8 cellular contexts compared by ENCODE assay signal in the genomic region with DNA sequence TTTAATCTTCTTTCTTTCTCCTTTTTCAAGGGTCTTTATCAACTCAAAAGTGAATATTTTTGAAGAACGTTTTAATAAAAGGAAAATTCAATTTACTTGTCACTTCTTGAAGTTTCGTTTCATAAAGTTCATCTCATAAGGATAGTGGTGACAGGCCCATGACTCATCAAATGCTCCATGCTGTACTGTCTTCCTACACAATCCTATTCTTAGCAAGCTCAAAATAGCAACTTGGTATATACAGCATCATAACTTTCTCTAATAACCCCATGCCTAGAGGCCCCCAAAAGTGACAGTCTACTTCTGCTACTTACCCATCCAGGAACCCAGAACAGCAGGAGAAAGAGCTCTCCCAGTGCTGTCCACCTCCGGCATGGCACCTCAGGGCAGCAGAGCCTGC. TPM values are rescaled to one million over a fixed set of nuclear protein-coding genes. Genes with fewer than 3 reads are reported as not detected.
DNase-seq lines count a peak whose midpoint lies in the region; ATAC-seq and TF ChIP-seq lines count a peak whose summit lies in the region.

No MANE protein-coding gene starts in this region.

- no peak overlapping the region for H3K14ac ChIP-seq in mesenchymal stem cell (ENCODE audit: low read length in 2 of 2)

- H3K4me1 Mint-ChIP-seq in activated T-cell treated with anti-CD3 and anti-CD28 coated beads, Interleukin-2, amount 50 U/mL, for 24 hours (ENCODE audit: low read depth): peaks cover 39% of the 10 kb centered on the region
- H3K4me1 Mint-ChIP-seq in naive thymus-derived CD8-positive, alpha-beta T cell: no peaks in the 10 kb centered on the region

- DNase-seq in GM10266 (ENCODE audit: extremely low spot score): peak; percentile 54
- DNase-seq in activated T-cell treated with anti-CD3 and anti-CD28 coated beads, Interleukin-2, amount 50 U/mL, for 24 hours: peak; percentile 37
- peak; percentile 74 for DNase-seq in mesenchymal stem cell
- DNase-seq in naive thymus-derived CD8-positive, alpha-beta T cell: no peak
- no peak for DNase-seq in globus pallidus (ENCODE audit: low spot score)
- DNase-seq in DMS 273 treated with DMSO at 0.1 percent for 48 hours (lab: John Stamatoyannopoulos, UW): no peak
- no peak for DNase-seq in NCI-H2081 treated with DMSO at 0.1 percent for 48 hours (lab: John Stamatoyannopoulos, UW)

- no peak overlapping the region for H2AK5ac ChIP-seq in mesenchymal stem cell (ENCODE audit: low read length, severe bottlenecking)

- no peaks in the 10 kb centered on the region for H3K4me1 ChIP-seq in mesenchymal stem cell (ENCODE audit: control insufficient read depth, insufficient read depth, low read depth, low read length)

- peak overlapping the region; percentile 92 for H3K27ac Mint-ChIP-seq in activated T-cell treated with anti-CD3 and anti-CD28 coated beads, Interleukin-2, amount 50 U/mL, for 24 hours
- H3K27ac Mint-ChIP-seq in naive thymus-derived CD8-positive, alpha-beta T cell: no peak overlapping the region

- no peaks in the 10 kb centered on the region for H3K9me3 Mint-ChIP-seq in activated T-cell treated with anti-CD3 and anti-CD28 coated beads, Interleukin-2, amount 50 U/mL, for 24 hours
- no peaks in the 10 kb centered on the region for H3K9me3 Mint-ChIP-seq in naive thymus-derived CD8-positive, alpha-beta T cell

- H4K8ac ChIP-seq in mesenchymal stem cell (ENCODE audit: low read length): no peak overlapping the region

- H2BK5ac ChIP-seq in mesenchymal stem cell (ENCODE audit: low read depth, low read length, poor library complexity, severe bottlenecking): no peak overlapping the region

- H3K79me1 ChIP-seq in mesenchymal stem cell (replicated peaks; ENCODE audit: low read length, poor library complexity, severe bottlenecking): no peaks in the 10 kb centered on the region

- no peak overlapping the region for H3K4ac ChIP-seq in mesenchymal stem cell (ENCODE audit: low read depth in 1 of 2, low read length in 2 of 2)

- H3K4me2 ChIP-seq in mesenchymal stem cell (ENCODE audit: low read length, poor library complexity, severe bottlenecking): no peak overlapping the region

- peak overlapping the region; percentile 20 for H3K9ac ChIP-seq in mesenchymal stem cell (ENCODE audit: low read length)

- no peaks in the 10 kb centered on the region for H3K36me3 ChIP-seq in mesenchymal stem cell (ENCODE audit: control insufficient read depth in 1 of 2, insufficient read depth in 2 of 2, low read depth in 1 of 2, low read length in 2 of 2)

- H2AFZ ChIP-seq in mesenchymal stem cell (ENCODE audit: low read depth, low read length): no peak overlapping the region

- H3K18ac ChIP-seq in mesenchymal stem cell (ENCODE audit: low read depth in 1 of 2, low read length in 2 of 2): no peak overlapping the region

- no peak for TF ChIP-seq CTCF in GM10266 (IDR thresholded peaks at IDR 0.05; ENCODE audit: control insufficient read depth, insufficient read depth, low read depth, missing control alignments)

- peak overlapping the region; percentile 67 for H3K4me3 Mint-ChIP-seq in activated T-cell treated with anti-CD3 and anti-CD28 coated beads, Interleukin-2, amount 50 U/mL, for 24 hours
- H3K4me3 Mint-ChIP-seq in naive thymus-derived CD8-positive, alpha-beta T cell: no peak overlapping the region

- POLR2A ChIA-PET in naive thymus-derived CD8-positive, alpha-beta T cell (lab: Charles Lee): no interaction called here

- ATAC-seq in HG02884 (IDR thresholded peaks at IDR 0.05; ENCODE audit: unreplicated experiment): peak; percentile 90
- ATAC-seq in naive thymus-derived CD8-positive, alpha-beta T cell: no peak

- WGBS in mesenchymal stem cell: 19% methylated on average over 1 of the region's 3 CpGs

- H3K23ac ChIP-seq in mesenchymal stem cell (ENCODE audit: low read length in 2 of 2): no peak overlapping the region

- no peak overlapping the region for H2BK12ac ChIP-seq in mesenchymal stem cell (ENCODE audit: low read length in 2 of 2)

- H3K36me3 Mint-ChIP-seq in activated T-cell treated with anti-CD3 and anti-CD28 coated beads, Interleukin-2, amount 50 U/mL, for 24 hours (ENCODE audit: low read depth): no peaks in the 10 kb centered on the region
- H3K36me3 Mint-ChIP-seq in naive thymus-derived CD8-positive, alpha-beta T cell: peaks cover 0 to 5% (median 3%) of the 10 kb centered on the region in 3 donors

- H2BK15ac ChIP-seq in mesenchymal stem cell (ENCODE audit: low read depth, poor library complexity, severe bottlenecking): no peak overlapping the region

- H3K4me3 ChIP-seq in mesenchymal stem cell (ENCODE audit: insufficient read depth in 1 of 2, low read depth in 1 of 2, low read length in 2 of 2): no peak overlapping the region

- H3K27ac ChIP-seq in mesenchymal stem cell (ENCODE audit: low read length, poor library complexity, severe bottlenecking): no peak overlapping the region

- H3K27me3 ChIP-seq in mesenchymal stem cell (ENCODE audit: control insufficient read depth in 1 of 2, insufficient read depth in 1 of 2, low read length in 2 of 2): peaks cover 0 to 10% of the 10 kb centered on the region in 2 experiments

- no peaks in the 10 kb centered on the region for H3K9me3 ChIP-seq in mesenchymal stem cell (ENCODE audit: control insufficient read depth, low read length)

- H3K27me3 Mint-ChIP-seq in activated T-cell treated with anti-CD3 and anti-CD28 coated beads, Interleukin-2, amount 50 U/mL, for 24 hours: peaks cover 8% of the 10 kb centered on the region
- peaks cover 0 to 15% (median 6%) of the 10 kb centered on the region in 5 donors for H3K27me3 Mint-ChIP-seq in naive thymus-derived CD8-positive, alpha-beta T cell

- no peak overlapping the region for H2BK120ac ChIP-seq in mesenchymal stem cell (ENCODE audit: low read depth, low read length)

- H4K91ac ChIP-seq in mesenchymal stem cell (ENCODE audit: low read length): no peak overlapping the region

RNA-seq across cellular contexts. Expression of a gene that starts 7.7 kb away (rescaled TPM):
- polyA plus RNA-seq in mesenchymal stem cell (2013, experiment 1 of 2): 0.48 TPM
- 0.60 TPM for polyA plus RNA-seq in mesenchymal stem cell (2013, experiment 2 of 2)
- total RNA-seq in naive thymus-derived CD8-positive, alpha-beta T cell: 1 to 10 TPM; 4.2 to 4.5 TPM
- 1 to 10 TPM; 1.3 to 3.1 (median 2.0) TPM for polyA plus RNA-seq in naive thymus-derived CD8-positive, alpha-beta T cell

RNA-seq across cellular contexts. Expression of a gene that starts 8.4 kb away (rescaled TPM):
- polyA plus RNA-seq in mesenchymal stem cell (2013, experiment 1 of 2): 18.1 TPM
- 17.0 TPM for polyA plus RNA-seq in mesenchymal stem cell (2013, experiment 2 of 2)
- 10 to 100 TPM; 25.8 to 30.6 TPM for total RNA-seq in naive thymus-derived CD8-positive, alpha-beta T cell
- polyA plus RNA-seq in naive thymus-derived CD8-positive, alpha-beta T cell: 10 to 100 TPM; 14.6 to 17.4 (median 15.9) TPM

Comparison
In these comparisons a context has a peak if more than half of its experiments do, and no peak if none do; other contexts are left out.
1. DNase-seq: peak in GM10266 (single experiment), activated T-cell treated with anti-CD3 and anti-CD28 coated beads, Interleukin-2, amount 50 U/mL, for 24 hours (single experiment) and mesenchymal stem cell (single experiment); none in naive thymus-derived CD8-positive, alpha-beta T cell (0 of 10), globus pallidus (single experiment), DMS 273 treated with DMSO at 0.1 percent for 48 hours (single experiment) and NCI-H2081 treated with DMSO at 0.1 percent for 48 hours (single experiment).